1 cellular context compared by ENCODE assay signal in genomic region chr5:178286226-178287090, GRCh38.
TF ChIP-seq lines count a peak whose summit lies in the region.

No MANE protein-coding gene starts in this region.

TF ChIP-seq in H1, 55 proteins besides CTCF, POLR2A, EP300 and RAD21 (continued from another document):
- TF ChIP-seq SP1 (IDR thresholded peaks at IDR 0.05; ENCODE audit: low read depth, low read length) (no peak), SUZ12 (IDR thresholded peaks at IDR 0.05; ENCODE audit: low read length) (no peak), RFX5 (IDR thresholded peaks at IDR 0.05; ENCODE audit: borderline replicate concordance, low read depth, low read length) (no peak)
